9 cellular contexts compared by ENCODE assay signal in genomic region chr12:118404876-118405521, GRCh38. TPM values are rescaled to one million over a fixed set of nuclear protein-coding genes. Genes with fewer than 3 reads are reported as not detected.
DNase-seq lines count a peak whose midpoint lies in the region; FAIRE-seq and TF ChIP-seq lines count a peak whose summit lies in the region.
"Had no signal": no experiment of that assay in that cellular context is flagged by ENCODE, and none has a peak within 500 bp of the region (broad histone marks: within the 10 kb centered on the region; RNA-seq: fewer than 3 reads in every experiment).

No MANE protein-coding gene starts in this region.

- no peak for TF ChIP-seq POLR2A in GM12892 (IDR thresholded peaks at IDR 0.05; ENCODE audit: low read depth, low read length)

- H3K27ac Mint-ChIP-seq in brain, result peak overlapping the region in 4 of 5 experiments; percentile 1 to 66 (median 16)
- H3K27ac Mint-ChIP-seq: stimulated activated naive CD8-positive, alpha-beta T cell treated with anti-CD3 and anti-CD28 coated beads, Interleukin-15, Interleukin-2, amounts not matched to agents 100 ng/mL and 50 ng/mL, for 24 hours had no signal

- FAIRE-seq in GM12892 (lab: Jason Lieb, UNC), result peak; percentile 85
- FAIRE-seq in TTC549 (lab: Jason Lieb, UNC), result peak; percentile 74

- no peaks in the 10 kb centered on the region for H3K9me3 Mint-ChIP-seq in brain
- H3K9me3 Mint-ChIP-seq: stimulated activated naive CD8-positive, alpha-beta T cell treated with anti-CD3 and anti-CD28 coated beads, Interleukin-15, Interleukin-2, amounts not matched to agents 100 ng/mL and 50 ng/mL, for 24 hours had no signal

- H3K36me3 Mint-ChIP-seq in brain, result peaks cover 65% of the 10 kb centered on the region

- peak; percentile 84 to 87 for TF ChIP-seq CTCF in brain (conservative IDR thresholded peaks at IDR 0.05)

- H3K4me1 Mint-ChIP-seq in brain, result peaks cover 17% of the 10 kb centered on the region

- DNase-seq in 8988T (peak; percentile 27), GM12892 (ENCODE audit: insufficient read length) (no peak), NCI-H128 (lab: John Stamatoyannopoulos, UW; ENCODE audit: unreplicated experiment) (peak; percentile 25), iris pigment epithelial cell (ENCODE audit: low read depth) (peak; percentile 65), UCSD-AML1 (lab: John Stamatoyannopoulos, UW; ENCODE audit: unreplicated experiment) (no peak)
- DNase-seq in stimulated activated CD4-positive, alpha-beta T cell treated with anti-CD3 and anti-CD28 coated beads, Interleukin-2, amount 100 ng/mL, for 4 hours (ENCODE audit: low read depth), result peak; percentile 22

- H3K27me3 Mint-ChIP-seq in brain, result no peaks in the 10 kb centered on the region
- H3K27me3 Mint-ChIP-seq: stimulated activated naive CD8-positive, alpha-beta T cell treated with anti-CD3 and anti-CD28 coated beads, Interleukin-15, Interleukin-2, amounts not matched to agents 100 ng/mL and 50 ng/mL, for 24 hours had no signal

- H3K4me3 Mint-ChIP-seq in brain, result no peak overlapping the region
- H3K4me3 Mint-ChIP-seq: stimulated activated naive CD8-positive, alpha-beta T cell treated with anti-CD3 and anti-CD28 coated beads, Interleukin-15, Interleukin-2, amounts not matched to agents 100 ng/mL and 50 ng/mL, for 24 hours had no signal

RNA-seq across cellular contexts. Expression of gene SUDS3, which starts 28.6 kb away (rescaled TPM):
- 19.8 TPM for polyA plus RNA-seq in GM12892 (2012; ENCODE audit: missing spikeins)
- polyA plus RNA-seq in brain (ENCODE audit: insufficient read depth, low read depth, low replicate concordance), result 19.9 TPM

RNA-seq across cellular contexts. Expression of gene TAOK3, which starts 32.3 kb away (rescaled TPM):
- polyA plus RNA-seq in GM12892 (2012; ENCODE audit: missing spikeins), result 44.0 TPM
- polyA plus RNA-seq in brain (ENCODE audit: insufficient read depth, low read depth, low replicate concordance), result 8.8 TPM

Comparison
In these comparisons a context has a peak if more than half of its experiments do, and no peak if none do; other contexts are left out.
1. DNase-seq: peak in 8988T (single experiment), NCI-H128 (single experiment), iris pigment epithelial cell (single experiment) and stimulated activated CD4-positive, alpha-beta T cell treated with anti-CD3 and anti-CD28 coated beads, Interleukin-2, amount 100 ng/mL, for 4 hours (single experiment); none in GM12892 (single experiment) and UCSD-AML1 (single experiment).